In the genomic region with DNA sequence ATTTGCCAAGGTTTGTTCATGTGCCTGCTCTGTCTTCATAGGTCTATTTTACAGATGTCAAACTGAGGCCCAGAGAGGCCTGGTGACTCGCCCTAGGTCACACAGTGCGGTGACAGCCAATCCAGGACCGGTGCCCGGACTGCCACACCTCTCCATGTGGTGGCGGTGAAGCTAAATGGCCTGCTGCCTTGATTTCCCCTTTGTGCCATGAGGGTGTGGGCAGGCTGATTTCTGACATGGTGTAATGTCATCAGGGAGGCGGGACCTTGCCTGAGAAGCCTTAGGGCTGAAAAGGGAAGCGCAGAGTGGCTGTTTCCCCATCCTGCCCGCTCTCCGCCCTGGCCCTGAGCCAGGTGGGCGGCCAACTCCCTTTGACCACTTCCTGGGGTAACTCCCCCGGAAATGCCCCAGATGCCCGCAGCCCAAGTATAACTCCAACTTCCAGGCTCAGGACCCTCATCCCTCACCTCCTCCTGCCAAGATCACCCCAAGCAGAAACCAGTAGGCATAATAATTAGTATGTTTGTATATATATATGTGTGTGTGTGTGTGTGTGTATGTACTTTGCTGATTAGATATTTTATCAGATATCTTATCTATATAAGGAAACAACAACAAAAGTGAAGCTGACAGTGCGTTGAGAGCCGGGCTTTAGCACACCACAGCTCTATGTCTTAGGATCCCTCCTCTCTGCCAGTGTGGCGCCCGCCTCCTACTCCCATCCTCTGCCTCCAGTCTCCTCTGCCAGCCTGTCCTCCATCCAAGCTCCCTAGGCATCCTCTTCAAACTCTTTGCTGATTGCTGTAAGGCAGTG, we compare ENCODE assay signal across 8 cellular contexts.
DNase-seq lines count a peak whose midpoint lies in the region; ATAC-seq and TF ChIP-seq lines count a peak whose summit lies in the region.

No MANE protein-coding gene starts in this region.

- H3K4me1 ChIP-seq in right cardiac atrium (ENCODE audit: control insufficient read depth, insufficient read depth, low read length) (peaks cover 2% of the 10 kb centered on the region), upper lobe of left lung (peaks cover 35 to 67% (median 45%) of the 10 kb centered on the region in 4 donors)

- TF ChIP-seq CTCF in GM12865 (IDR thresholded peaks at IDR 0.05; ENCODE audit: insufficient read depth, low read depth, low read length, missing control alignments) (no peak), upper lobe of left lung (IDR thresholded peaks at IDR 0.05) (peak in 1 of 6 experiments; percentile 10)

- intact Hi-C loops in right cardiac atrium (cut with DNase I) = no loop called here

- ATAC-seq in HG03378 (IDR thresholded peaks at IDR 0.05; ENCODE audit: unreplicated experiment) = peak; percentile 24
- ATAC-seq in right cardiac atrium = peak; percentile 18 to 30
- peak; percentile 38 to 62 for ATAC-seq in upper lobe of left lung (ENCODE audit: low FRiP score in 2 of 2)
- no peak for ATAC-seq in GM19397 (IDR thresholded peaks at IDR 0.05; ENCODE audit: unreplicated experiment)

- peak in 1 of 4 donors; percentile 28 for TF ChIP-seq POLR2A in upper lobe of left lung (IDR thresholded peaks at IDR 0.05)

- 74% methylated on average over 16 of the region's 16 CpGs for WGBS in right cardiac atrium
- 27 to 50% methylated on average over 11 to 12 of the region's 16 CpGs for WGBS in upper lobe of left lung, 2 donors

- DNase-seq in GM12865 (ENCODE audit: low read depth) = peak; percentile 91
- DNase-seq in activated CD8-positive, alpha-beta memory T cell treated with anti-CD3 and anti-CD28 coated beads for 48 hours (ENCODE audit: low read depth in 2 of 3, low spot score in 2 of 3) = peak in 2 of 3 experiments; percentile 26 to 52
- DNase-seq in right cardiac atrium = peak; percentile 74 to 91 (median 87)
- DNase-seq in upper lobe of left lung = peak; percentile 87 to 94
- DNase-seq in HPDE6-E6E7 (ENCODE audit: extremely low spot score) = no peak
- no peak for DNase-seq in NCI-H82 (lab: John Stamatoyannopoulos, UW)

- H3K27ac ChIP-seq in right cardiac atrium (ENCODE audit: low read length) = no peak overlapping the region
- H3K27ac ChIP-seq in upper lobe of left lung = peak overlapping the region; percentile 93 to 96 (median 94)

- peak in 2 of 4 donors; percentile 67 to 72 for TF ChIP-seq EP300 in upper lobe of left lung (IDR thresholded peaks at IDR 0.05)

- H3K4me3 ChIP-seq in GM12865 (ENCODE audit: low read depth, low read length) = peak overlapping the region; percentile 56
- H3K4me3 ChIP-seq in right cardiac atrium (ENCODE audit: low read length) = no peak overlapping the region
- H3K4me3 ChIP-seq in upper lobe of left lung = peak overlapping the region in 1 of 4 donors; percentile 9

- no peaks in the 10 kb centered on the region for H3K36me3 ChIP-seq in upper lobe of left lung

- H3K27me3 ChIP-seq in right cardiac atrium (ENCODE audit: control insufficient read depth, insufficient read depth) (no peaks in the 10 kb centered on the region), upper lobe of left lung (no peaks in the 10 kb centered on the region)

- H3K9me3 ChIP-seq in right cardiac atrium (ENCODE audit: control insufficient read depth, low read length) = no peaks in the 10 kb centered on the region
- H3K9me3 ChIP-seq in upper lobe of left lung = no peaks in the 10 kb centered on the region

Comparison
In these comparisons a context has a peak if more than half of its experiments do, and no peak if none do; other contexts are left out.
1. DNase-seq: peak in GM12865 (single experiment), activated CD8-positive, alpha-beta memory T cell treated with anti-CD3 and anti-CD28 coated beads for 48 hours (2 of 3), right cardiac atrium (3 of 3) and upper lobe of left lung (2 of 2); none in HPDE6-E6E7 (single experiment) and NCI-H82 (single experiment).